Comparison of ENCODE assay signal across 24 cellular contexts in genomic region chr1:41637367-41637766, GRCh38.
A peak's percentile ranks its signal among the peaks of the same experiment; 100 is the strongest.
DNase-seq lines count a peak whose midpoint lies in the region; ATAC-seq, FAIRE-seq and TF ChIP-seq lines count a peak whose summit lies in the region.
"Had no signal": no experiment of that assay in that cellular context is flagged by ENCODE, and none has a peak within 500 bp of the region (broad histone marks: within the 10 kb centered on the region; RNA-seq: fewer than 3 reads in every experiment).

No MANE protein-coding gene starts in this region.

- TF ChIP-seq POLR2A in GM12891 (IDR thresholded peaks at IDR 0.05; ENCODE audit: low read depth, low read length) = no peak

- FAIRE-seq in GM12891 (lab: Jason Lieb, UNC) = peak; percentile 76
- FAIRE-seq: A204.1, keratinocyte, TTC549 had no signal

- peak overlapping the region; percentile 69 for H3K27ac Mint-ChIP-seq in activated CD4-positive, alpha-beta T cell treated with anti-CD3 and anti-CD28 coated beads, Interleukin-2, amount 10 ng/mL, durations not matched to agents 24 days and 14 days
- no peak overlapping the region for H3K27ac Mint-ChIP-seq in activated CD4-positive, alpha-beta T cell treated with anti-CD3 and anti-CD28 coated beads, Interleukin-2, amount 10 ng/mL, durations not matched to agents 7 days and 5 days
- peak overlapping the region; percentile 82 for H3K27ac Mint-ChIP-seq in activated T-helper 17 cell treated with anti-CD3 and anti-CD28 coated beads, Interleukin-2, amount 50 U/mL, for 72 hours
- peak overlapping the region; percentile 77 for H3K27ac Mint-ChIP-seq in memory B cell

- no peaks in the 10 kb centered on the region for H3K27me3 Mint-ChIP-seq in activated CD4-positive, alpha-beta T cell treated with anti-CD3 and anti-CD28 coated beads, Interleukin-2, amount 10 ng/mL, durations not matched to agents 24 days and 14 days
- no peaks in the 10 kb centered on the region for H3K27me3 Mint-ChIP-seq in activated CD4-positive, alpha-beta T cell treated with anti-CD3 and anti-CD28 coated beads, Interleukin-2, amount 10 ng/mL, durations not matched to agents 7 days and 5 days
- H3K27me3 Mint-ChIP-seq in activated T-helper 17 cell treated with anti-CD3 and anti-CD28 coated beads, Interleukin-2, amount 50 U/mL, for 72 hours = no peaks in the 10 kb centered on the region
- no peaks in the 10 kb centered on the region for H3K27me3 Mint-ChIP-seq in memory B cell

- peak overlapping the region; percentile 44 for H3K4me3 Mint-ChIP-seq in activated CD4-positive, alpha-beta T cell treated with anti-CD3 and anti-CD28 coated beads, Interleukin-2, amount 10 ng/mL, durations not matched to agents 24 days and 14 days
- H3K4me3 Mint-ChIP-seq in activated CD4-positive, alpha-beta T cell treated with anti-CD3 and anti-CD28 coated beads, Interleukin-2, amount 10 ng/mL, durations not matched to agents 7 days and 5 days = no peak overlapping the region
- no peak overlapping the region for H3K4me3 Mint-ChIP-seq in activated T-helper 17 cell treated with anti-CD3 and anti-CD28 coated beads, Interleukin-2, amount 50 U/mL, for 72 hours
- no peak overlapping the region for H3K4me3 Mint-ChIP-seq in memory B cell
- H3K4me3 Mint-ChIP-seq: natural killer cell had no signal

- POLR2A ChIA-PET in activated CD4-positive, alpha-beta T cell treated with anti-CD3 and anti-CD28 coated beads, Interleukin-2, amount 10 ng/mL, durations not matched to agents 7 days and 5 days (lab: Charles Lee) = no interaction called here

- peaks cover 59% of the 10 kb centered on the region for H3K4me1 Mint-ChIP-seq in activated CD4-positive, alpha-beta T cell treated with anti-CD3 and anti-CD28 coated beads, Interleukin-2, amount 10 ng/mL, durations not matched to agents 24 days and 14 days
- peaks cover 18% of the 10 kb centered on the region for H3K4me1 Mint-ChIP-seq in activated CD4-positive, alpha-beta T cell treated with anti-CD3 and anti-CD28 coated beads, Interleukin-2, amount 10 ng/mL, durations not matched to agents 7 days and 5 days
- peaks cover 47% of the 10 kb centered on the region for H3K4me1 Mint-ChIP-seq in activated T-helper 17 cell treated with anti-CD3 and anti-CD28 coated beads, Interleukin-2, amount 50 U/mL, for 72 hours
- peaks cover 36% of the 10 kb centered on the region for H3K4me1 Mint-ChIP-seq in memory B cell

- intact Hi-C loops in activated CD4-positive, alpha-beta T cell treated with anti-CD3 and anti-CD28 coated beads, Interleukin-2, amount 10 ng/mL, durations not matched to agents 24 days and 14 days (cut with micrococcal nuclease) = loop anchor here (5.0 to 10.0 kb wide), 3 partner anchors 63 to 225 kb away; no protein-coding TSS in a partner anchor

- CTCF ChIA-PET in activated CD4-positive, alpha-beta T cell treated with anti-CD3 and anti-CD28 coated beads, Interleukin-2, amount 10 ng/mL, durations not matched to agents 7 days and 5 days (lab: Charles Lee) = interaction anchor here (1.2 kb wide), 1 partner anchor 140 kb away, joined by 5 read pairs; no protein-coding TSS in a partner anchor

- DNase-seq in activated CD4-positive, alpha-beta T cell treated with anti-CD3 and anti-CD28 coated beads, Interleukin-2, amount 10 ng/mL, durations not matched to agents 24 days and 14 days = no peak
- no peak for DNase-seq in activated CD4-positive, alpha-beta T cell treated with anti-CD3 and anti-CD28 coated beads, Interleukin-2, amount 10 ng/mL, durations not matched to agents 7 days and 5 days
- DNase-seq in GM12891 (ENCODE audit: insufficient read length, low spot score) = no peak
- no peak for DNase-seq in memory B cell (ENCODE audit: low spot score in 2 of 2)
- no peak for DNase-seq in GM19240 (ENCODE audit: insufficient read length, low spot score)
- DNase-seq in NCI-H526 treated with DMSO at 0.1 percent for 48 hours (lab: John Stamatoyannopoulos, UW) = no peak
- DNase-seq: DMS53; effector CD8-positive, alpha-beta T cell; head of caudate nucleus; natural killer cell; NCI-H1436; NCI-H345; NCI-H748 treated with DMSO at 0.1 percent for 48 hours; occipital lobe; psoas muscle; sigmoid colon; SJCRH30; stimulated activated CD4-positive, alpha-beta T cell treated with anti-CD3 and anti-CD28 coated beads, Interleukin-4, amount 100 ng/mL, for 4 hours; stomach had no signal

- H3K9me3 Mint-ChIP-seq in activated CD4-positive, alpha-beta T cell treated with anti-CD3 and anti-CD28 coated beads, Interleukin-2, amount 10 ng/mL, durations not matched to agents 24 days and 14 days = no peaks in the 10 kb centered on the region
- no peaks in the 10 kb centered on the region for H3K9me3 Mint-ChIP-seq in activated CD4-positive, alpha-beta T cell treated with anti-CD3 and anti-CD28 coated beads, Interleukin-2, amount 10 ng/mL, durations not matched to agents 7 days and 5 days
- H3K9me3 Mint-ChIP-seq in activated T-helper 17 cell treated with anti-CD3 and anti-CD28 coated beads, Interleukin-2, amount 50 U/mL, for 72 hours = no peaks in the 10 kb centered on the region
- no peaks in the 10 kb centered on the region for H3K9me3 Mint-ChIP-seq in memory B cell
- H3K9me3 Mint-ChIP-seq: natural killer cell had no signal

- no peak for ATAC-seq in activated T-helper 17 cell treated with anti-CD3 and anti-CD28 coated beads, Interleukin-2, amount 50 U/mL, for 72 hours (replicated peaks)
- ATAC-seq in memory B cell (ENCODE audit: low read depth) (peak; percentile 60), HG02759 (IDR thresholded peaks at IDR 0.05; ENCODE audit: unreplicated experiment) (no peak)
- ATAC-seq: natural killer cell, psoas muscle had no signal

- H3K36me3 Mint-ChIP-seq in activated CD4-positive, alpha-beta T cell treated with anti-CD3 and anti-CD28 coated beads, Interleukin-2, amount 10 ng/mL, durations not matched to agents 24 days and 14 days (ENCODE audit: low read depth) = peaks cover 47% of the 10 kb centered on the region
- peaks cover 2% of the 10 kb centered on the region for H3K36me3 Mint-ChIP-seq in activated CD4-positive, alpha-beta T cell treated with anti-CD3 and anti-CD28 coated beads, Interleukin-2, amount 10 ng/mL, durations not matched to agents 7 days and 5 days (ENCODE audit: low read depth)
- peaks cover 69% of the 10 kb centered on the region for H3K36me3 Mint-ChIP-seq in activated T-helper 17 cell treated with anti-CD3 and anti-CD28 coated beads, Interleukin-2, amount 50 U/mL, for 72 hours (ENCODE audit: low read depth)
- H3K36me3 Mint-ChIP-seq in memory B cell = no peaks in the 10 kb centered on the region
- H3K36me3 Mint-ChIP-seq: natural killer cell had no signal

TF ChIP-seq in GM12891, 5 proteins besides CTCF, POLR2A, EP300 and RAD21:
- TF ChIP-seq TAF1 (IDR thresholded peaks at IDR 0.05; ENCODE audit: low read depth, low read length) (no peak), SPI1 (IDR thresholded peaks at IDR 0.05; ENCODE audit: low read depth, low read length) (peak; percentile 60)
